In the genomic region with DNA sequence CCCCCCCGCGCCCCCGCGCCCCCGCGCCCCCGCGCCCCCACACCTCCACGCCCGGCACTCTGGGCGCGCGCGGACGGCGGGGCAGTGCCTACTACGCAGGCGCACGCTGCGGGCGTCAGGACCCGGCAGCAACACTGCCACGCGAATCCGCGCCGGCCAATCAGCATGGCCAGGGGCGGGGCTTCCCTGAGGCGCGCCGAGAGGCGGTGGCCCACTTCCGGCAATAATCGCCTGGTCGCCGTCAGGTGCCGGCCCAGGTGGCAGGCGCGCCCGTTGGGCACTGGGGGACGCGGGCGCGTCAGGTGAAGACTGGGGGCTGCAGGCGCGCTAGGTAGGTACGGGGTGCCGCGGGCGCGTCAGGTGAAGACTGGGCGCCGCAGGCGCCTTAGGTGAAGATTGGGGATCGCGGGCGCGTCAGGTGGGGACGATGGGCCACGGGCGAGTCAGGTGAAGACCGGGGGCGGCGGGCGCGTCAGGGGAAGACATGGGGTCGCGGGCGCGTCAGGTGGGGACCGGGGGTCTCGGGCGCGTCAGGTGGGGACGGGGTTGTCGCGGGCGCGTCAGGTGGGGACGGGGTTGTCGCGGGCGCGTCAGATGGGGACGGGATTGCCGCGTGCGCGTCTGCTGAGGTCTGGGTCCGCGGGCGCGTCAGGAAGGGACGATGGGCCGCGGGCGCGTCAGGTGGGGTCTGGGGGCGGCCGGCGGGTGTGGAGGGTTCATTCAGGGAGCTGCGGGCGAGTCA, we compare ENCODE assay signal across 8 cellular contexts.
DNase-seq lines count a peak whose midpoint lies in the region; ATAC-seq, FAIRE-seq and TF ChIP-seq lines count a peak whose summit lies in the region.

No MANE protein-coding gene starts in this region.

- H3K9ac ChIP-seq in endothelial cell of umbilical vein (replicated peaks; ENCODE audit: extremely low read depth, insufficient read depth, low read length) = peak overlapping the region; percentile 37

- TF ChIP-seq POLR2A in endothelial cell of umbilical vein (IDR thresholded peaks at IDR 0.05; ENCODE audit: low read depth, low read length) = peak; percentile 18

- H2AFZ ChIP-seq in endothelial cell of umbilical vein (ENCODE audit: low read depth, low read length) = peak overlapping the region; percentile 96

- H3K27me3 Mint-ChIP-seq in Calu3 (ENCODE audit: unreplicated experiment) = no peaks in the 10 kb centered on the region

- H4K20me1 ChIP-seq in endothelial cell of umbilical vein (replicated peaks; ENCODE audit: control insufficient read depth, extremely low read depth, insufficient read depth, low read length) = no peaks in the 10 kb centered on the region

- intact Hi-C loops in Calu3 (cut with micrococcal nuclease; ENCODE audit: unreplicated experiment) = no loop called here
- intact Hi-C loops in endothelial cell of umbilical vein (cut with micrococcal nuclease) = no loop called here

- peaks cover 0 to 4% of the 10 kb centered on the region in 2 experiments for H3K27me3 ChIP-seq in endothelial cell of umbilical vein (ENCODE audit: control insufficient read depth in 2 of 2, insufficient read depth in 2 of 2, low read length in 2 of 2)

- H3K4me3 Mint-ChIP-seq in Calu3 (ENCODE audit: low read depth, unreplicated experiment) = peak overlapping the region; percentile 100

- H3K4me2 ChIP-seq in endothelial cell of umbilical vein (ENCODE audit: insufficient read depth, low read length) = peak overlapping the region; percentile 31

- no peaks in the 10 kb centered on the region for H3K9me1 ChIP-seq in endothelial cell of umbilical vein (replicated peaks; ENCODE audit: control insufficient read depth, extremely low read depth, insufficient read depth, low read length)

- POLR2A ChIA-PET in endothelial cell of umbilical vein (lab: Charles Lee) = no interaction called here

- no peaks in the 10 kb centered on the region for H3K4me1 ChIP-seq in endothelial cell of umbilical vein (ENCODE audit: control insufficient read depth, extremely low read depth, insufficient read depth, low read length)

- peak; percentile 82 for ATAC-seq in GM21390 (IDR thresholded peaks at IDR 0.05; ENCODE audit: unreplicated experiment)

- TF ChIP-seq CTCF in Calu3 (IDR thresholded peaks at IDR 0.05; ENCODE audit: unreplicated experiment) = no peak
- TF ChIP-seq CTCF in endothelial cell of umbilical vein (IDR thresholded peaks at IDR 0.05; ENCODE audit: extremely low read depth in 1 of 2, insufficient read depth in 1 of 2, low read depth in 1 of 2, low read length in 2 of 2) = no peak

- no peaks in the 10 kb centered on the region for H3K9me3 ChIP-seq in endothelial cell of umbilical vein (replicated peaks; ENCODE audit: control insufficient read depth, insufficient read depth, low read length)

- BruUV-seq in Calu3 (replicated peaks; lab: Mats Ljungman, UMichigan) (no TSS peak), endothelial cell of umbilical vein (replicated peaks; lab: Mats Ljungman, UMichigan) (no TSS peak)

- CTCF ChIA-PET in Calu3 (lab: Charles Lee) (no interaction called here), endothelial cell of umbilical vein (lab: Charles Lee) (no interaction called here)

- peaks cover 35% of the 10 kb centered on the region for H3K4me1 Mint-ChIP-seq in Calu3 (ENCODE audit: low read depth, unreplicated experiment)

- peak; percentile 97 for DNase-seq in Calu3
- DNase-seq in HUDEP-2 (lab: John Stamatoyannopoulos, UW; ENCODE audit: unreplicated experiment in 76 of 76) = peak in 73 of 76 experiments; percentile 22 to 92 (median 78)
- peak; percentile 75 for DNase-seq in NOMO-1 treated with dmso at 0.1 percent for 144 hours (lab: John Stamatoyannopoulos, UW; ENCODE audit: unreplicated experiment)
- DNase-seq in activated CD8-positive, alpha-beta memory T cell treated with anti-CD3 and anti-CD28 coated beads, Interleukin-2, amount 50 U/mL, for 1 hour (ENCODE audit: extremely low read depth) = peak; percentile 64
- DNase-seq in endothelial cell of umbilical vein (ENCODE audit: low read depth, low spot score) = peak; percentile 74
- DNase-seq in midbrain (lab: John Stamatoyannopoulos, UW) = peak; percentile 95
- DNase-seq in stimulated activated CD8-positive, alpha-beta memory T cell treated with anti-CD3 and anti-CD28 coated beads, Interleukin-2, amount 100 ng/mL, for 1 hour (ENCODE audit: low read depth in 2 of 2) = peak; percentile 85 to 86

- no peaks in the 10 kb centered on the region for H3K36me3 ChIP-seq in endothelial cell of umbilical vein (ENCODE audit: control insufficient read depth in 2 of 2, extremely low read depth in 1 of 2, insufficient read depth in 2 of 2, low read length in 2 of 2)

- H3K4me3 ChIP-seq in endothelial cell of umbilical vein (replicated peaks in 1 of 3; ENCODE audit: insufficient read depth in 1 of 3, low read depth in 1 of 3, low read length in 3 of 3) = peak overlapping the region; percentile 66 to 99 (median 77)

- no peaks in the 10 kb centered on the region for H3K9me3 Mint-ChIP-seq in Calu3 (ENCODE audit: low read depth, unreplicated experiment)

- H3K36me3 Mint-ChIP-seq in Calu3 (ENCODE audit: insufficient read depth, unreplicated experiment) = peaks cover 27% of the 10 kb centered on the region

- no peak overlapping the region for H3K27ac ChIP-seq in endothelial cell of umbilical vein (ENCODE audit: insufficient read depth, low read depth, low read length)

- dilution Hi-C loops in endothelial cell of umbilical vein (cut with MboI; ENCODE audit: extremely low pct_ligation_motif_present, low sequenced_read_pairs) = no loop called here

- peak overlapping the region; percentile 66 for H3K27ac Mint-ChIP-seq in Calu3 (ENCODE audit: unreplicated experiment)

- H3K79me2 ChIP-seq in endothelial cell of umbilical vein (ENCODE audit: control insufficient read depth, insufficient read depth, low read length) = no peaks in the 10 kb centered on the region

- peak; percentile 79 for FAIRE-seq in endothelial cell of umbilical vein (lab: Jason Lieb, UNC)

TF ChIP-seq in endothelial cell of umbilical vein, 7 proteins besides CTCF, POLR2A, EP300 and RAD21:
- TF ChIP-seq, protein P1, sequence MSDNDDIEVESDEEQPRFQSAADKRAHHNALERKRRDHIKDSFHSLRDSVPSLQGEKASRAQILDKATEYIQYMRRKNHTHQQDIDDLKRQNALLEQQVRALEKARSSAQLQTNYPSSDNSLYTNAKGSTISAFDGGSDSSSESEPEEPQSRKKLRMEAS (IDR thresholded peaks at IDR 0.05; ENCODE audit: insufficient read depth, insufficient read length) = peak; percentile 33
- TF ChIP-seq EZH2 (IDR thresholded peaks at IDR 0.05; ENCODE audit: borderline replicate concordance, low read depth, low read length, severe bottlenecking) (no peak), MYC (IDR thresholded peaks at IDR 0.05; ENCODE audit: low read depth, low read length) (no peak), FOS (IDR thresholded peaks at IDR 0.05; ENCODE audit: borderline replicate concordance, insufficient read depth, low read length) (no peak), GATA2 (IDR thresholded peaks at IDR 0.05; ENCODE audit: insufficient read depth, insufficient read length, low read depth, low read length) (no peak), POLR2AphosphoS5 (IDR thresholded peaks at IDR 0.05; ENCODE audit: insufficient read depth, low read depth, low read length) (peak; percentile 56)
